Comparison of ENCODE assay signal across 1 cellular context in genomic region chr9:86893811-86894490, GRCh38.
TF ChIP-seq lines count a peak whose summit lies in the region.

No MANE protein-coding gene starts in this region.

TF ChIP-seq in HepG2, 621 proteins besides CTCF, POLR2A, EP300 and RAD21:
- TF ChIP-seq ZKSCAN8 (CRISPR knock-in tag; IDR thresholded peaks at IDR 0.05; ENCODE audit: borderline replicate concordance), result no peak
- TF ChIP-seq ZNF331 (CRISPR knock-in tag; IDR thresholded peaks at IDR 0.05), result no peak
TF ChIP-seq in HepG2: peak in this region for 0.
